In the genomic region with DNA sequence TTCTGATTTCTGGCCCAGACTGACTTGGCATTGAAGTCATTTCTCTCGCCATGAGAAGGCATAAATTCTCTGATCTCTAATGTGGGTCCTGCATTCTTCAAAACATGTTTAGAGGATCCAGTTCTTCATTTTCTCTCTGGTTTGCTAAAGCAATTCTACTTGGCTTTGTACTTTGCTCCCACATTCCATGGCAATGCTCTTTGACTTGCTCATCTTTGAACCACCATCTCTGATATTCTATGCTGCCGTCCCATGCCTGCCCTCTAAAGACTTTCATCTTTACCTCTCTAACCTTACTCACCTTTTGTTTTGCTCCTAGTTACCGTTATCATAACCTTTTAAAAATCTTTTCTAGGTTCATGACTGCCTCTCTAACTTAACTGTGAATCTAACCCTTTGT, we compare ENCODE assay signal across 11 cellular contexts.
"Had no signal": no experiment of that assay in that cellular context is flagged by ENCODE, and none has a peak within 500 bp of the region (broad histone marks: within the 10 kb centered on the region; RNA-seq: fewer than 3 reads in every experiment).

No MANE protein-coding gene starts in this region.

- H3K9me3 ChIP-seq: HAP-1 had no signal

- DNase-seq: GM23248, GOT3, H7, H9, HCEC 1CT, HFFc6 had no signal

- H2AFZ ChIP-seq: GM23248, GM23338 had no signal

- H3K4me2 ChIP-seq: GM23338 had no signal

- H3K4me1 ChIP-seq: HAP-1 had no signal

- ATAC-seq: GM23338, HCT116 had no signal

- H3K4me3 ChIP-seq: GM23248, GM23338, HAP-1 had no signal

- H3K36me3 ChIP-seq: HAP-1 had no signal

- H3K27ac ChIP-seq: GM23248 had no signal

- FAIRE-seq: H1, H54 had no signal

- H3K9ac ChIP-seq: GM23248 had no signal
